In genomic region chr6:142395768-142396231, GRCh38 we compare ENCODE assay signal across 9 cellular contexts.
DNase-seq lines count a peak whose midpoint lies in the region; ATAC-seq and TF ChIP-seq lines count a peak whose summit lies in the region.
"Had no signal": no experiment of that assay in that cellular context is flagged by ENCODE, and none has a peak within 500 bp of the region (broad histone marks: within the 10 kb centered on the region; RNA-seq: fewer than 3 reads in every experiment).

No MANE protein-coding gene starts in this region.

- H3K4me3 ChIP-seq in CD8-positive, alpha-beta memory T cell (ENCODE audit: low read length) = no peak overlapping the region
- H3K4me3 ChIP-seq in gastrocnemius medialis (no peak overlapping the region), H7 (ENCODE audit: insufficient read depth, low read depth, low read length) (no peak overlapping the region), HAP-1 (no peak overlapping the region)

- ATAC-seq in GM19463 (IDR thresholded peaks at IDR 0.05; ENCODE audit: unreplicated experiment) (peak; percentile 95), HG03175 (IDR thresholded peaks at IDR 0.05; ENCODE audit: unreplicated experiment) (peak; percentile 90), gastrocnemius medialis (no peak)
- peak; percentile 98 for ATAC-seq in activated naive CD8-positive, alpha-beta T cell treated with anti-CD3 and anti-CD28 coated beads, Interleukin-2, amount 10 ng/mL, durations not matched to agents 7 days and 5 days (ENCODE audit: low read depth)

- intact Hi-C loops in gastrocnemius medialis (cut with DNase I; ENCODE audit: low total_unique reads) = no loop called here
- intact Hi-C loops in CD14-positive monocyte (cut with micrococcal nuclease) = no loop called here

- in situ Hi-C loops in gastrocnemius medialis (cut with MboI; ENCODE audit: low sequenced_read_pairs in 4 of 4) (loop anchor here in 3 of 4 donors (25.0 kb wide), 2 partner anchors 233 to 258 kb away; partner anchors contain the start of genes GJE1 (in 2 of the 3), NMBR (in 2 of the 3) and VTA1 (in 2 of the 3)), HAP-1 (cut with MboI; ENCODE audit: low sequenced_read_pairs) (no loop called here)

- peaks cover 14 to 25% (median 18%) of the 10 kb centered on the region in 3 donors for H3K4me1 Mint-ChIP-seq in CD8-positive, alpha-beta memory T cell
- H3K4me1 Mint-ChIP-seq in activated naive CD8-positive, alpha-beta T cell treated with anti-CD3 and anti-CD28 coated beads, Interleukin-2, amount 10 ng/mL, durations not matched to agents 7 days and 5 days = peaks cover 26% of the 10 kb centered on the region
- H3K4me1 Mint-ChIP-seq in CD14-positive monocyte = no peaks in the 10 kb centered on the region

- peaks cover 29% of the 10 kb centered on the region for H3K4me1 ChIP-seq in CD8-positive, alpha-beta memory T cell (ENCODE audit: insufficient read depth, low read length)
- H3K4me1 ChIP-seq in gastrocnemius medialis (no peaks in the 10 kb centered on the region), HAP-1 (no peaks in the 10 kb centered on the region)

- CTCF ChIA-PET in CD8-positive, alpha-beta memory T cell (lab: Charles Lee) = no interaction called here

- H3K27ac Mint-ChIP-seq in CD8-positive, alpha-beta memory T cell = peak overlapping the region in 7 of 8 donors; percentile 29 to 85 (median 69)
- H3K27ac Mint-ChIP-seq in activated naive CD8-positive, alpha-beta T cell treated with anti-CD3 and anti-CD28 coated beads, Interleukin-2, amount 10 ng/mL, durations not matched to agents 7 days and 5 days = peak overlapping the region; percentile 66
- no peak overlapping the region for H3K27ac Mint-ChIP-seq in CD14-positive monocyte

- H3K27me3 ChIP-seq in CD8-positive, alpha-beta memory T cell (ENCODE audit: insufficient read depth, low read length, poor library complexity, severe bottlenecking) = no peaks in the 10 kb centered on the region
- H3K27me3 ChIP-seq in gastrocnemius medialis (no peaks in the 10 kb centered on the region), H7 (ENCODE audit: control insufficient read depth, insufficient read depth, low read length) (no peaks in the 10 kb centered on the region), HAP-1 (ENCODE audit: low read depth) (no peaks in the 10 kb centered on the region)

- H3K36me3 Mint-ChIP-seq in CD8-positive, alpha-beta memory T cell = no peaks in the 10 kb centered on the region
- peaks cover 5% of the 10 kb centered on the region for H3K36me3 Mint-ChIP-seq in activated naive CD8-positive, alpha-beta T cell treated with anti-CD3 and anti-CD28 coated beads, Interleukin-2, amount 10 ng/mL, durations not matched to agents 7 days and 5 days
- H3K36me3 Mint-ChIP-seq in CD14-positive monocyte = no peaks in the 10 kb centered on the region

- H3K27me3 Mint-ChIP-seq in CD8-positive, alpha-beta memory T cell = peaks cover 0 to 5% of the 10 kb centered on the region in 2 donors
- peaks cover 4% of the 10 kb centered on the region for H3K27me3 Mint-ChIP-seq in activated naive CD8-positive, alpha-beta T cell treated with anti-CD3 and anti-CD28 coated beads, Interleukin-2, amount 10 ng/mL, durations not matched to agents 7 days and 5 days
- peaks cover 0 to 4% (median 0%) of the 10 kb centered on the region in 3 donors for H3K27me3 Mint-ChIP-seq in CD14-positive monocyte (ENCODE audit: low read depth in 3 of 3)

- TF ChIP-seq CTCF in gastrocnemius medialis (IDR thresholded peaks at IDR 0.05 in 4 of 5, conservative IDR thresholded peaks at IDR 0.05 in 1 of 5) (no peak), CD14-positive monocyte (IDR thresholded peaks at IDR 0.05) (no peak)

- H3K9me3 Mint-ChIP-seq in CD8-positive, alpha-beta memory T cell = peaks cover 0 to 2% (median 0%) of the 10 kb centered on the region in 5 donors
- H3K9me3 Mint-ChIP-seq in activated naive CD8-positive, alpha-beta T cell treated with anti-CD3 and anti-CD28 coated beads, Interleukin-2, amount 10 ng/mL, durations not matched to agents 7 days and 5 days = no peaks in the 10 kb centered on the region
- H3K9me3 Mint-ChIP-seq in CD14-positive monocyte = no peaks in the 10 kb centered on the region
- H3K9me3 Mint-ChIP-seq: neural crest cell had no signal

- no peak for TF ChIP-seq POLR2A in gastrocnemius medialis (IDR thresholded peaks at IDR 0.05)

- DNase-seq in CD8-positive, alpha-beta memory T cell = peak in 2 of 5 donors; percentile 72 to 87
- no peak for DNase-seq in activated naive CD8-positive, alpha-beta T cell treated with anti-CD3 and anti-CD28 coated beads, Interleukin-2, amount 10 ng/mL, durations not matched to agents 7 days and 5 days
- no peak for DNase-seq in gastrocnemius medialis
- DNase-seq in H7 = no peak
- DNase-seq in HAP-1 (ENCODE audit: low spot score in 2 of 2) = no peak
- DNase-seq in CD14-positive monocyte (ENCODE audit: low spot score) = no peak

- no peaks in the 10 kb centered on the region for H3K9me3 ChIP-seq in CD8-positive, alpha-beta memory T cell (ENCODE audit: low read length)
- no peaks in the 10 kb centered on the region for H3K9me3 ChIP-seq in gastrocnemius medialis
- H3K9me3 ChIP-seq in HAP-1 = no peaks in the 10 kb centered on the region

- H3K4me3 Mint-ChIP-seq in CD8-positive, alpha-beta memory T cell = peak overlapping the region in 4 of 7 donors; percentile 2 to 66 (median 32)
- peak overlapping the region; percentile 39 for H3K4me3 Mint-ChIP-seq in activated naive CD8-positive, alpha-beta T cell treated with anti-CD3 and anti-CD28 coated beads, Interleukin-2, amount 10 ng/mL, durations not matched to agents 7 days and 5 days
- H3K4me3 Mint-ChIP-seq in CD14-positive monocyte = no peak overlapping the region
- H3K4me3 Mint-ChIP-seq: neural crest cell had no signal

- H3K36me3 ChIP-seq in CD8-positive, alpha-beta memory T cell (ENCODE audit: insufficient read depth, low read length) = no peaks in the 10 kb centered on the region
- H3K36me3 ChIP-seq in gastrocnemius medialis (no peaks in the 10 kb centered on the region), H7 (replicated peaks; ENCODE audit: control insufficient read depth, insufficient read depth, low read length) (no peaks in the 10 kb centered on the region), HAP-1 (replicated peaks) (no peaks in the 10 kb centered on the region)

- H3K27ac ChIP-seq in CD8-positive, alpha-beta memory T cell (ENCODE audit: low read depth, low read length) = no peak overlapping the region
- no peak overlapping the region for H3K27ac ChIP-seq in gastrocnemius medialis

- POLR2A ChIA-PET in CD8-positive, alpha-beta memory T cell (lab: Charles Lee) = no interaction called here
- POLR2A ChIA-PET in activated naive CD8-positive, alpha-beta T cell treated with anti-CD3 and anti-CD28 coated beads, Interleukin-2, amount 10 ng/mL, durations not matched to agents 7 days and 5 days (lab: Charles Lee) = no interaction called here

Comparison
In these comparisons a context has a peak if more than half of its experiments do, and no peak if none do; other contexts are left out.
1. H3K27ac Mint-ChIP-seq: peak in CD8-positive, alpha-beta memory T cell (7 of 8) and activated naive CD8-positive, alpha-beta T cell treated with anti-CD3 and anti-CD28 coated beads, Interleukin-2, amount 10 ng/mL, durations not matched to agents 7 days and 5 days (single experiment); none in CD14-positive monocyte (0 of 7).
2. H3K4me3 Mint-ChIP-seq: peak in CD8-positive, alpha-beta memory T cell (4 of 7) and activated naive CD8-positive, alpha-beta T cell treated with anti-CD3 and anti-CD28 coated beads, Interleukin-2, amount 10 ng/mL, durations not matched to agents 7 days and 5 days (single experiment); none in CD14-positive monocyte (0 of 2).
3. ATAC-seq: peak in GM19463 (single experiment), HG03175 (single experiment) and activated naive CD8-positive, alpha-beta T cell treated with anti-CD3 and anti-CD28 coated beads, Interleukin-2, amount 10 ng/mL, durations not matched to agents 7 days and 5 days (single experiment); none in gastrocnemius medialis (0 of 2).